31 cellular contexts compared by ENCODE assay signal in genomic region chr16:57785385-57785784, GRCh38.
"Had no signal": no experiment of that assay in that cellular context is flagged by ENCODE, and none has a peak within 500 bp of the region (broad histone marks: within the 10 kb centered on the region; RNA-seq: fewer than 3 reads in every experiment).

No MANE protein-coding gene starts in this region.

- H3K4me1 ChIP-seq: foreskin keratinocyte had no signal

- H3K36me3 ChIP-seq: gastrocnemius medialis, WERI-Rb-1 had no signal

- H3K4me3 Mint-ChIP-seq: activated B cell treated with CpG ODN at 0.5 μM for 24 hours; activated CD8-positive, alpha-beta T cell treated with anti-CD3 and anti-CD28 coated beads for 36 hours; activated naive CD8-positive, alpha-beta T cell; activated T-cell treated with anti-CD3 and anti-CD28 coated beads, Interleukin-2, amount 50 U/mL, for 4 hours; activated T-helper 17 cell treated with anti-CD3 and anti-CD28 coated beads, Interleukin-2, amount 50 U/mL, for 72 hours; central memory CD8-positive, alpha-beta T cell; effector memory CD8-positive, alpha-beta T cell; T-helper 17 cell; T-helper 2 cell treated with Interferon-gamma antibody and Interleukin-4, amounts not matched to agents 5 μg/mL and 100 μg/mL, for 36 hours had no signal

- H3K9me3 Mint-ChIP-seq: activated B cell treated with CpG ODN at 0.5 μM for 24 hours; activated CD8-positive, alpha-beta T cell treated with anti-CD3 and anti-CD28 coated beads for 36 hours; activated T-cell treated with anti-CD3 and anti-CD28 coated beads, Interleukin-2, amount 50 U/mL, for 4 hours; activated T-helper 17 cell treated with anti-CD3 and anti-CD28 coated beads, Interleukin-2, amount 50 U/mL, for 72 hours; central memory CD8-positive, alpha-beta T cell; effector memory CD8-positive, alpha-beta T cell; T-helper 2 cell treated with Interferon-gamma antibody and Interleukin-4, amounts not matched to agents 5 μg/mL and 100 μg/mL, for 36 hours had no signal

- H3K27ac ChIP-seq: brain microvascular endothelial cell, foreskin keratinocyte, WERI-Rb-1 had no signal

- ATAC-seq: activated CD4-positive, CD25-positive, alpha-beta regulatory T cell treated with anti-CD3 and anti-CD28 coated beads, Interleukin-2, amount 50 U/mL, for 24 hours; activated CD8-positive, alpha-beta T cell treated with anti-CD3 and anti-CD28 coated beads for 36 hours; activated T-cell treated with anti-CD3 and anti-CD28 coated beads, Interleukin-2, amount 50 U/mL, for 4 hours; activated T-helper 17 cell treated with anti-CD3 and anti-CD28 coated beads, Interleukin-2, amount 50 U/mL, for 72 hours; effector memory CD8-positive, alpha-beta T cell; foreskin keratinocyte; gastrocnemius medialis; T-helper 17 cell had no signal

- H3K36me3 Mint-ChIP-seq: activated naive CD8-positive, alpha-beta T cell had no signal

- H3K27ac Mint-ChIP-seq: activated B cell treated with CpG ODN at 0.5 μM for 24 hours; activated CD8-positive, alpha-beta T cell treated with anti-CD3 and anti-CD28 coated beads for 36 hours; activated naive CD8-positive, alpha-beta T cell; activated T-helper 17 cell treated with anti-CD3 and anti-CD28 coated beads, Interleukin-2, amount 50 U/mL, for 72 hours; T-helper 17 cell; T-helper 2 cell treated with Interferon-gamma antibody and Interleukin-4, amounts not matched to agents 5 μg/mL and 100 μg/mL, for 36 hours had no signal

- H3K4me3 ChIP-seq: esophagus muscularis mucosa, gastrocnemius medialis had no signal

- H3K27me3 ChIP-seq: brain microvascular endothelial cell, esophagus muscularis mucosa, foreskin keratinocyte, gastrocnemius medialis had no signal

- H3K27me3 Mint-ChIP-seq: activated CD8-positive, alpha-beta T cell treated with anti-CD3 and anti-CD28 coated beads for 36 hours; activated naive CD8-positive, alpha-beta T cell; activated T-helper 17 cell treated with anti-CD3 and anti-CD28 coated beads, Interleukin-2, amount 50 U/mL, for 72 hours; central memory CD8-positive, alpha-beta T cell; effector memory CD8-positive, alpha-beta T cell had no signal

- H3K4me1 Mint-ChIP-seq: activated B cell treated with CpG ODN at 0.5 μM for 24 hours; activated T-helper 17 cell treated with anti-CD3 and anti-CD28 coated beads, Interleukin-2, amount 50 U/mL, for 72 hours; central memory CD8-positive, alpha-beta T cell had no signal

- H3K9me3 ChIP-seq: esophagus muscularis mucosa, gastrocnemius medialis had no signal

- DNase-seq: activated B cell treated with CpG ODN at 0.5 μM for 24 hours; activated CD4-positive, alpha-beta T cell treated with anti-CD3 and anti-CD28 coated beads for 48 hours; activated CD4-positive, alpha-beta T cell treated with anti-CD3 and anti-CD28 coated beads, Interleukin-2, amount 50 U/mL, for 1 hour; activated CD4-positive, alpha-beta T cell treated with anti-CD3 and anti-CD28 coated beads, Interleukin-2, amount 50 U/mL, for 48 hours; activated CD8-positive, alpha-beta memory T cell treated with anti-CD3 and anti-CD28 coated beads for 24 hours; activated CD8-positive, alpha-beta T cell treated with anti-CD3 and anti-CD28 coated beads for 36 hours; activated effector memory CD4-positive, alpha-beta T cell treated with Interleukin-2 at 50 U/mL for 16 hours; activated gamma-delta T cell treated with Interleukin-2 at 50 U/mL for 16 hours; activated naive CD4-positive, alpha-beta T cell treated with anti-CD3 and anti-CD28 coated beads, Interleukin-2, amount 50 U/mL, for 16 hours; activated naive CD4-positive, alpha-beta T cell treated with Interleukin-2 at 50 U/mL for 16 hours; activated T-cell treated with anti-CD3 and anti-CD28 coated beads, Interleukin-2, amount 50 U/mL, for 4 hours; amniotic stem cell; anterior cingulate cortex; brain microvascular endothelial cell; cortex of kidney; dermis blood vessel endothelial cell; effector CD4-positive, alpha-beta T cell; effector memory CD8-positive, alpha-beta T cell; erythroblast; foreskin keratinocyte; gastrocnemius medialis; T-helper 1 cell; T-helper 17 cell; T1000; WERI-Rb-1 had no signal
